In genomic region chr22:18116634-18117033, GRCh38 we compare ENCODE assay signal across 15 cellular contexts. TPM values are rescaled to one million over a fixed set of nuclear protein-coding genes. Genes with fewer than 3 reads are reported as not detected.
DNase-seq lines count a peak whose midpoint lies in the region; TF ChIP-seq lines count a peak whose summit lies in the region.
"Had no signal": no experiment of that assay in that cellular context is flagged by ENCODE, and none has a peak within 500 bp of the region (broad histone marks: within the 10 kb centered on the region; RNA-seq: fewer than 3 reads in every experiment).

No MANE protein-coding gene starts in this region.

- intact Hi-C loops in cardiac septum (cut with DNase I) = no loop called here

- no peak overlapping the region for H2BK15ac ChIP-seq in neuronal stem cell (ENCODE audit: low read length)

- no peak overlapping the region for H4K8ac ChIP-seq in neuronal stem cell (ENCODE audit: low read depth, low read length)

- H2AK5ac ChIP-seq in neuronal stem cell (ENCODE audit: low read depth, low read length) = no peak overlapping the region

- H3K27ac ChIP-seq in right atrium auricular region = peak overlapping the region; percentile 83 to 90
- no peak overlapping the region for H3K27ac ChIP-seq in neuronal stem cell (replicated peaks; ENCODE audit: low read length)
- H3K27ac ChIP-seq in skeletal muscle tissue (ENCODE audit: low read depth, low read length) = peak overlapping the region; percentile 99
- H3K27ac ChIP-seq in Peyer's patch = no peak overlapping the region

- no peak overlapping the region for H2BK5ac ChIP-seq in neuronal stem cell (ENCODE audit: low read length)

- in situ Hi-C loops in G401 (cut with HindIII; ENCODE audit: low sequenced_read_pairs) = no loop called here

- H3K4me3 ChIP-seq in right atrium auricular region (no peak overlapping the region), neuronal stem cell (ENCODE audit: low read length in 2 of 2) (no peak overlapping the region), skeletal muscle tissue (ENCODE audit: low read length in 3 of 3) (peak overlapping the region; percentile 14 to 27 (median 27)), Peyer's patch (no peak overlapping the region)
- H3K4me3 ChIP-seq: GM12878 had no signal

- no peak overlapping the region for H2BK120ac ChIP-seq in neuronal stem cell (ENCODE audit: low read depth, low read length)

- WGBS in neuronal stem cell (ENCODE audit: extremely low coverage in 2 of 2, insufficient read length in 2 of 2, insufficient replicate concordance in 1 of 2), 2 donors = no CpG with 5 or more reads among the region's 15 CpGs

- H3K14ac ChIP-seq in neuronal stem cell (ENCODE audit: low read length) = peak overlapping the region; percentile 42

- H3K79me1 ChIP-seq in neuronal stem cell (ENCODE audit: low read depth, low read length) = no peaks in the 10 kb centered on the region

- no peak overlapping the region for H3K4me2 ChIP-seq in neuronal stem cell (ENCODE audit: insufficient read depth, low read length, poor library complexity, severe bottlenecking)

- no peak for DNase-seq in right atrium auricular region (ENCODE audit: low spot score)
- no peak for DNase-seq in cardiac septum (ENCODE audit: low spot score)
- DNase-seq in G401 (ENCODE audit: low spot score) = peak; percentile 27
- no peak for DNase-seq in neuronal stem cell (ENCODE audit: low spot score)
- no peak for DNase-seq in NCI-H446 (lab: John Stamatoyannopoulos, UW)
- DNase-seq in Peyer's patch = no peak
- DNase-seq: ACHN; BE2C; Calu3; CD8-positive, alpha-beta T cell; DMS79 treated with DMSO at 0.1 percent for 48 hours; GOT3; H7 had no signal

- no peak overlapping the region for H2AFZ ChIP-seq in neuronal stem cell (ENCODE audit: low read length)

- no peak overlapping the region for H3K9ac ChIP-seq in neuronal stem cell (ENCODE audit: low read depth, low read length, poor library complexity)
- H3K9ac ChIP-seq in skeletal muscle tissue (ENCODE audit: low read depth in 1 of 3, low read length in 3 of 3) = peak overlapping the region; percentile 42 to 99 (median 74)

- no peak overlapping the region for H4K91ac ChIP-seq in neuronal stem cell (ENCODE audit: low read depth, low read length, poor library complexity)

- H2BK12ac ChIP-seq in neuronal stem cell (ENCODE audit: low read length) = no peak overlapping the region

- H3K23ac ChIP-seq in neuronal stem cell (ENCODE audit: low read depth, low read length, poor library complexity) = no peak overlapping the region

- no peaks in the 10 kb centered on the region for H3K9me3 ChIP-seq in right atrium auricular region
- no peaks in the 10 kb centered on the region for H3K9me3 ChIP-seq in neuronal stem cell (replicated peaks in 1 of 2; ENCODE audit: control insufficient read depth in 2 of 2, insufficient read depth in 1 of 2, low read depth in 1 of 2, low read length in 2 of 2)
- no peaks in the 10 kb centered on the region for H3K9me3 ChIP-seq in skeletal muscle tissue (ENCODE audit: control insufficient read depth in 3 of 3, low read length in 3 of 3)
- no peaks in the 10 kb centered on the region for H3K9me3 ChIP-seq in Peyer's patch
- H3K9me3 ChIP-seq: BE2C had no signal

- H3K27me3 ChIP-seq in right atrium auricular region (no peaks in the 10 kb centered on the region), neuronal stem cell (ENCODE audit: control insufficient read depth in 3 of 3, insufficient read depth in 3 of 3, low read depth in 1 of 3, low read length in 3 of 3) (peaks cover 0 to 3% (median 0%) of the 10 kb centered on the region in 3 experiments), skeletal muscle tissue (ENCODE audit: control insufficient read depth in 3 of 3, insufficient read depth in 3 of 3, low read length in 3 of 3) (no peaks in the 10 kb centered on the region), Peyer's patch (no peaks in the 10 kb centered on the region)

- no peak overlapping the region for H3K4ac ChIP-seq in neuronal stem cell (ENCODE audit: low read length)

- H3K36me3 ChIP-seq in right atrium auricular region = peaks cover 4% of the 10 kb centered on the region
- H3K36me3 ChIP-seq in neuronal stem cell (replicated peaks in 1 of 2; ENCODE audit: control insufficient read depth in 2 of 2, insufficient read depth in 2 of 2, low read length in 2 of 2) = no peaks in the 10 kb centered on the region
- H3K36me3 ChIP-seq in skeletal muscle tissue (ENCODE audit: control insufficient read depth in 3 of 3, insufficient read depth in 3 of 3, low read length in 3 of 3) = peaks cover 3 to 7% (median 4%) of the 10 kb centered on the region in 3 donors
- H3K36me3 ChIP-seq in Peyer's patch = no peaks in the 10 kb centered on the region
- H3K36me3 ChIP-seq: BE2C had no signal

- TF ChIP-seq CTCF in right atrium auricular region (IDR thresholded peaks at IDR 0.05) (no peak), Peyer's patch (IDR thresholded peaks at IDR 0.05) (no peak)

- H3K4me1 ChIP-seq in right atrium auricular region (peaks cover 0 to 56% of the 10 kb centered on the region in 2 donors), neuronal stem cell (ENCODE audit: control insufficient read depth in 2 of 2, insufficient read depth in 1 of 2, low read depth in 1 of 2, low read length in 2 of 2) (peaks cover 6 to 9% of the 10 kb centered on the region in 2 donors), skeletal muscle tissue (ENCODE audit: control insufficient read depth in 3 of 3, insufficient read depth in 3 of 3, low read length in 3 of 3) (peaks cover 81 to 85% (median 84%) of the 10 kb centered on the region in 3 donors), Peyer's patch (no peaks in the 10 kb centered on the region)
- H3K4me1 ChIP-seq: BE2C had no signal

- TF ChIP-seq POLR2A in Peyer's patch (IDR thresholded peaks at IDR 0.05) = no peak

- no peak overlapping the region for H3K18ac ChIP-seq in neuronal stem cell (ENCODE audit: low read length)

RNA-seq across cellular contexts. Expression of gene TUBA8, which starts 6.0 kb away (rescaled TPM):
- 10 to 100 TPM; 67.1 to 97.3 TPM for total RNA-seq in right atrium auricular region
- 84.0 TPM for total RNA-seq in cardiac septum
- 0.49 TPM in 1 of 2 replicates, not detected in the other for total RNA-seq in G401 (2014; rRNA removed; shearing (Covaris generic))
- 1.3 TPM for polyA plus RNA-seq in neuronal stem cell (2013, experiment 1 of 2)
- 1.2 TPM for polyA plus RNA-seq in neuronal stem cell (2013, experiment 2 of 2)
- total RNA-seq in skeletal muscle tissue = 21.9 TPM
- total RNA-seq in Peyer's patch = 1 to 10 TPM in 2 of 4 donors, not detected in 2; 4.3 to 6.6 TPM

RNA-seq across cellular contexts. Expression of gene USP18, which starts 33.3 kb away (rescaled TPM):
- total RNA-seq in right atrium auricular region (1 to 10 TPM; 2.2 to 3.6 TPM), cardiac septum (1.4 TPM), skeletal muscle tissue (8.9 TPM), Peyer's patch (1 to 10 TPM; 3.3 to 9.1 (median 4.5) TPM)
- total RNA-seq in G401 (2014; rRNA removed; shearing (Covaris generic)) = 2.0 and 2.1 TPM in 2 replicates
- polyA plus RNA-seq in neuronal stem cell (2013, experiment 1 of 2) = 0.66 TPM
- 0.61 TPM for polyA plus RNA-seq in neuronal stem cell (2013, experiment 2 of 2)

RNA-seq across cellular contexts. Expression of gene PEX26, which starts 38.8 kb away (rescaled TPM):
- total RNA-seq in right atrium auricular region (10 to 100 TPM; 15.1 to 18.4 TPM), cardiac septum (24.9 TPM), skeletal muscle tissue (5.2 TPM), Peyer's patch (100 to 1,000 TPM in 2 of 4 donors, 10 to 100 TPM in 2; 53.6 to 120 (median 102) TPM)
- 13.7 and 20.7 TPM in 2 replicates for total RNA-seq in G401 (2014; rRNA removed; shearing (Covaris generic))
- 19.9 TPM for polyA plus RNA-seq in neuronal stem cell (2013, experiment 1 of 2)
- polyA plus RNA-seq in neuronal stem cell (2013, experiment 2 of 2) = 21.0 TPM

Comparison
In these comparisons a context has a peak if more than half of its experiments do, and no peak if none do; other contexts are left out.
1. H3K27ac ChIP-seq: peak in right atrium auricular region (2 of 2) and skeletal muscle tissue (single experiment); none in neuronal stem cell (single experiment) and Peyer's patch (0 of 4).
2. H3K4me3 ChIP-seq: peak in skeletal muscle tissue (3 of 3); none in right atrium auricular region (0 of 2), neuronal stem cell (0 of 2) and Peyer's patch (0 of 4).